In the genomic region with DNA sequence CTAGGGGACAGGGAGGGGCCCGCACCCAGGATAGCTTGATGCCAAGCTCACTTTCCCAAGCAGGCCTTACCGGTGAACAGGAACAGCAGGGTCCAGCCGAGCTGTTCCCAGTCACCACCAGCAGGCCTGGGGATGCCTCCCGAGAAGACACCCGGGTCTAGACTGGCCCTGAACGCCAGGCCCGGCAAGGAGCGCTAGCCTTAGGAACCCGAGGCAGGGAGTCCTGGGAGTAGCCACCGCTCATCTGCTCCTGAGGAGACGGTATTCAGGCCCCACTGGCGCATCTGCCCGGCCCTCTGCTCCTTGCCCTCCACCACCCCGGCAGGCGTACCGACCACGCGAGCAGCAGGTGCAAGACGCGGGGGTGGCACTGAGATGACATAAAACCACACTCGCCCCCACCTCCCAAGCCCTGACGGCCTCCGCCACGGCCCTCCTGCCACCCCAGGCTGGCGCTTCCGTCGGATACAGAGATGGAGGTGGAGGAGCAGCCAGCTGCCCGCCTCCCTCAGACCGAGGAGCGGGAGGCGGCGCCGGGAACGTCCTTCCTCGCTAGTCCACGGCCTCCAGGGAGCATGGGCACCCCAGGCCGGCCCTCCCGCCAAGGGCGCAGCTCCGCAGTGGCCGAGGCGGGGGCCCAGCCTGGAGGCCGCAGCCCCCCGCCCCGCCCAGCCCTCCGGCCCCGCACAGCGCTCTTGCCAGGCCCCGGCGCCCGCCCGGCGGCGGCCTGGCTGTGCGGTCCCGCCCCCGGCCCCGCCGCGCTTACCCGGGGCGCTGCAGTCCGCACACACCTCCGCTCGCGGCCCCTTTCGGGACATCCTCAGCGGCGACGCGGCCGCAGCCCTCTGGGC, we compare ENCODE assay signal across 8 cellular contexts. TPM values are rescaled to one million over a fixed set of nuclear protein-coding genes. Genes with fewer than 3 reads are reported as not detected.
DNase-seq lines count a peak whose midpoint lies in the region; ATAC-seq and TF ChIP-seq lines count a peak whose summit lies in the region.

No MANE protein-coding gene starts in this region.

- H3K9me2 ChIP-seq in SK-N-SH = no peaks in the 10 kb centered on the region

- peaks cover 29% of the 10 kb centered on the region for H3F3A ChIP-seq in SK-N-SH (replicated peaks; ENCODE audit: insufficient read depth)

- WGBS in SK-N-SH (ENCODE audit: low lambda C conversion rate) = under 1% methylated on average over 24 of the region's 72 CpGs

- H3K9ac ChIP-seq in SK-N-SH = peak overlapping the region; percentile 80

- no peaks in the 10 kb centered on the region for H3K27me3 ChIP-seq in SK-N-SH (ENCODE audit: insufficient read depth)

- H3K9me3 ChIP-seq in SK-N-SH = no peaks in the 10 kb centered on the region

- peak; percentile 4 to 38 for DNase-seq in SHP77 (lab: John Stamatoyannopoulos, UW)
- DNase-seq in SHP77 treated with DMSO at 0.1 percent for 48 hours (lab: John Stamatoyannopoulos, UW) = no peak
- peak; percentile 58 for DNase-seq in SK-N-SH
- peak; percentile 47 to 66 for DNase-seq in T47D (ENCODE audit: low read depth in 1 of 2, low spot score in 1 of 2)
- DNase-seq in left kidney (ENCODE audit: low read depth, low spot score) = peak; percentile 70
- peak; percentile 69 for DNase-seq in stimulated activated CD8-positive, alpha-beta memory T cell treated with anti-CD3 and anti-CD28 coated beads, Interleukin-4, amount 100 ng/mL, for 48 hours
- DNase-seq in effector CD8-positive, alpha-beta T cell (lab: John Stamatoyannopoulos, UW) = no peak

- in situ Hi-C loops in T47D (cut with HindIII; ENCODE audit: low pct_unique_long_range_greater_than_20kb, low sequenced_read_pairs) = no loop called here

- peak overlapping the region; percentile 99 for H3K4me2 ChIP-seq in SK-N-SH

- POLR2A ChIA-PET in SK-N-SH (lab: Yijun Ruan, JAX) = interaction anchor here (1.0 to 1.6 kb wide), 2 partner anchors 12 to 15 kb away, joined by 3 to 6 read pairs; no protein-coding TSS in a partner anchor

- TF ChIP-seq EP300 in SK-N-SH (IDR thresholded peaks at IDR 0.05; ENCODE audit: borderline replicate concordance in 1 of 2, low read depth in 1 of 2, low read length in 1 of 2) = no peak

- peaks cover 51% of the 10 kb centered on the region for H4K20me1 ChIP-seq in SK-N-SH (ENCODE audit: insufficient read depth)

- CTCF ChIA-PET in SK-N-SH (lab: Yijun Ruan, JAX) = interaction anchor here (0.8 to 12.7 kb wide), 7 partner anchors 9 to 345 kb away, joined by 3 to 166 read pairs (median 4); partner anchors contain the start of genes ABHD15 and TP53I13

- H3K36me3 ChIP-seq in SK-N-SH (replicated peaks in 1 of 2; ENCODE audit: control insufficient read depth in 1 of 2, insufficient read depth in 2 of 2, low read length in 1 of 2) = no peaks in the 10 kb centered on the region

- H3K27ac ChIP-seq in SK-N-SH (ENCODE audit: low read depth in 2 of 2, low read length in 1 of 2) = peak overlapping the region; percentile 44 to 74; a peak in 3 of 4 replicates

- H3K4me1 ChIP-seq in SK-N-SH (ENCODE audit: control insufficient read depth in 1 of 2, insufficient read depth in 2 of 2, low read depth in 1 of 2, low read length in 1 of 2) = peaks cover 41 to 66% of the 10 kb centered on the region in 2 experiments

- TF ChIP-seq RAD21 in SK-N-SH (IDR thresholded peaks at IDR 0.05; ENCODE audit: low read length) = no peak

- peaks cover 52% of the 10 kb centered on the region for H3K79me2 ChIP-seq in SK-N-SH (ENCODE audit: insufficient read depth)

- peak; percentile 11 for ATAC-seq in HG03139 (IDR thresholded peaks at IDR 0.05; ENCODE audit: unreplicated experiment)

- no peak overlapping the region; the same call in 1 of the 2 replicates for H2AFZ ChIP-seq in SK-N-SH (ENCODE audit: low read depth)

- no peak for TF ChIP-seq CTCF in SK-N-SH (IDR thresholded peaks at IDR 0.05)

- peak overlapping the region; percentile 89 to 91 for H3K4me3 ChIP-seq in SK-N-SH (ENCODE audit: low read depth in 2 of 2, low read length in 1 of 2)

TF ChIP-seq in SK-N-SH, 30 proteins besides CTCF, POLR2A, EP300 and RAD21:
- TF ChIP-seq USF2 (IDR thresholded peaks at IDR 0.05; ENCODE audit: borderline replicate concordance, low read depth, low read length) (no peak), TAF1 (IDR thresholded peaks at IDR 0.05; ENCODE audit: borderline replicate concordance, low read depth, low read length) (no peak), NRF1 (IDR thresholded peaks at IDR 0.05; ENCODE audit: low read depth, low read length) (0 out of 2 replicates have a peak, but pooled peaks have one; percentile 7), MXI1 (IDR thresholded peaks at IDR 0.05; ENCODE audit: low read depth, low read length) (0 out of 2 replicates have a peak, but pooled peaks have one; percentile 35), SIN3A (IDR thresholded peaks at IDR 0.05; ENCODE audit: borderline replicate concordance, low read depth, low read length) (no peak)
TF ChIP-seq in SK-N-SH: peak in this region for 2.

RNA-seq across cellular contexts. Expression of gene GIT1, which starts 0.7 kb away (rescaled TPM):
- 39.4 and 42.9 TPM in 2 replicates for polyA plus RNA-seq in SK-N-SH (2012; rRNA removed)
- 21.6 and 27.8 TPM in 2 replicates for polyA plus RNA-seq in SK-N-SH (2012; cell fraction: cytosol; rRNA removed)
- 92.1 and 131 TPM in 2 replicates for polyA plus RNA-seq in SK-N-SH (2012; cell fraction: nucleus; rRNA removed)

RNA-seq across cellular contexts. Expression of gene ANKRD13B, which starts 4.1 kb away (rescaled TPM):
- polyA plus RNA-seq in SK-N-SH (2012; rRNA removed) = 14.0 and 16.1 TPM in 2 replicates
- 4.1 and 9.1 TPM in 2 replicates for polyA plus RNA-seq in SK-N-SH (2012; cell fraction: cytosol; rRNA removed)
- 90.2 and 139 TPM in 2 replicates for polyA plus RNA-seq in SK-N-SH (2012; cell fraction: nucleus; rRNA removed)

RNA-seq across cellular contexts. Expression of gene TP53I13, which starts 20.3 kb away (rescaled TPM):
- 39.2 and 45.3 TPM in 2 replicates for polyA plus RNA-seq in SK-N-SH (2012; rRNA removed)
- polyA plus RNA-seq in SK-N-SH (2012; cell fraction: cytosol; rRNA removed) = 15.7 and 27.4 TPM in 2 replicates
- 130 and 165 TPM in 2 replicates for polyA plus RNA-seq in SK-N-SH (2012; cell fraction: nucleus; rRNA removed)

RNA-seq across cellular contexts. Expression of gene ABHD15, which starts 21.9 kb away (rescaled TPM):
- 6.3 and 7.0 TPM in 2 replicates for polyA plus RNA-seq in SK-N-SH (2012; rRNA removed)
- 4.4 and 6.0 TPM in 2 replicates for polyA plus RNA-seq in SK-N-SH (2012; cell fraction: cytosol; rRNA removed)
- 5.7 and 6.0 TPM in 2 replicates for polyA plus RNA-seq in SK-N-SH (2012; cell fraction: nucleus; rRNA removed)

RNA-seq across cellular contexts. Expression of gene CORO6, which starts 33.9 kb away (rescaled TPM):
- polyA plus RNA-seq in SK-N-SH (2012; rRNA removed) = 18.4 and 28.1 TPM in 2 replicates
- polyA plus RNA-seq in SK-N-SH (2012; cell fraction: cytosol; rRNA removed) = 2.0 and 5.5 TPM in 2 replicates
- 212 and 229 TPM in 2 replicates for polyA plus RNA-seq in SK-N-SH (2012; cell fraction: nucleus; rRNA removed)

Comparison
In these comparisons a context has a peak if more than half of its experiments do, and no peak if none do; other contexts are left out.
1. DNase-seq: peak in SHP77 (2 of 2), SK-N-SH (single experiment), T47D (2 of 2), left kidney (single experiment) and stimulated activated CD8-positive, alpha-beta memory T cell treated with anti-CD3 and anti-CD28 coated beads, Interleukin-4, amount 100 ng/mL, for 48 hours (single experiment); none in SHP77 treated with DMSO at 0.1 percent for 48 hours (single experiment) and effector CD8-positive, alpha-beta T cell (single experiment).